Comparison of ENCODE assay signal across 22 cellular contexts in genomic region chr16:85991425-85991824, GRCh38.
DNase-seq lines count a peak whose midpoint lies in the region; ATAC-seq, FAIRE-seq and TF ChIP-seq lines count a peak whose summit lies in the region.
"Had no signal": no experiment of that assay in that cellular context is flagged by ENCODE, and none has a peak within 500 bp of the region (broad histone marks: within the 10 kb centered on the region; RNA-seq: fewer than 3 reads in every experiment).

No MANE protein-coding gene starts in this region.

- ATAC-seq in activated CD4-positive, alpha-beta T cell treated with anti-CD3 and anti-CD28 coated beads for 36 hours: no peak
- ATAC-seq in activated naive CD8-positive, alpha-beta T cell treated with anti-CD3 and anti-CD28 coated beads, Interleukin-2, amount 10 ng/mL, durations not matched to agents 7 days and 5 days (ENCODE audit: low read depth): no peak
- ATAC-seq in sciatic nerve (no peak), GM18520 (IDR thresholded peaks at IDR 0.05; ENCODE audit: unreplicated experiment) (no peak)
- ATAC-seq: effector memory CD8-positive, alpha-beta T cell; PC-3 had no signal

- no peak overlapping the region for H3K4me3 Mint-ChIP-seq in activated CD4-positive, alpha-beta T cell treated with anti-CD3 and anti-CD28 coated beads for 36 hours
- no peak overlapping the region for H3K4me3 Mint-ChIP-seq in activated naive CD8-positive, alpha-beta T cell treated with anti-CD3 and anti-CD28 coated beads, Interleukin-2, amount 10 ng/mL, durations not matched to agents 7 days and 5 days
- H3K4me3 Mint-ChIP-seq: effector memory CD8-positive, alpha-beta T cell; nephron had no signal

- peaks cover 2% of the 10 kb centered on the region for H3K27me3 Mint-ChIP-seq in activated CD4-positive, alpha-beta T cell treated with anti-CD3 and anti-CD28 coated beads for 36 hours
- no peaks in the 10 kb centered on the region for H3K27me3 Mint-ChIP-seq in activated naive CD8-positive, alpha-beta T cell treated with anti-CD3 and anti-CD28 coated beads, Interleukin-2, amount 10 ng/mL, durations not matched to agents 7 days and 5 days

- no peaks in the 10 kb centered on the region for H3K9me3 Mint-ChIP-seq in activated CD4-positive, alpha-beta T cell treated with anti-CD3 and anti-CD28 coated beads for 36 hours (ENCODE audit: low read depth)
- H3K9me3 Mint-ChIP-seq in activated naive CD8-positive, alpha-beta T cell treated with anti-CD3 and anti-CD28 coated beads, Interleukin-2, amount 10 ng/mL, durations not matched to agents 7 days and 5 days: no peaks in the 10 kb centered on the region
- H3K9me3 Mint-ChIP-seq: effector memory CD8-positive, alpha-beta T cell; nephron had no signal

- CTCF ChIA-PET in activated CD4-positive, alpha-beta T cell treated with anti-CD3 and anti-CD28 coated beads for 36 hours (lab: Charles Lee): interaction anchor here (0.6 to 9.9 kb wide), 9 partner anchors 8 to 179 kb away, joined by 3 to 120 read pairs (median 4); no protein-coding TSS in a partner anchor

- peak; percentile 52 for FAIRE-seq in GM12891 (lab: Jason Lieb, UNC)
- FAIRE-seq: G401.6, kidney had no signal

- POLR2A ChIA-PET in activated CD4-positive, alpha-beta T cell treated with anti-CD3 and anti-CD28 coated beads for 36 hours (lab: Charles Lee): no interaction called here
- POLR2A ChIA-PET in activated naive CD8-positive, alpha-beta T cell treated with anti-CD3 and anti-CD28 coated beads, Interleukin-2, amount 10 ng/mL, durations not matched to agents 7 days and 5 days (lab: Charles Lee): no interaction called here

- intact Hi-C loops in activated CD4-positive, alpha-beta T cell treated with anti-CD3 and anti-CD28 coated beads for 36 hours (cut with DNase I, micrococcal nuclease): loop anchor here (2.0 to 10.0 kb wide), 3 partner anchors 45 to 967 kb away; partner anchors contain the start of gene KIAA0513 (in 1 of the 2)
- intact Hi-C loops in sciatic nerve (cut with DNase I): no loop called here

- H3K27ac Mint-ChIP-seq in activated CD4-positive, alpha-beta T cell treated with anti-CD3 and anti-CD28 coated beads for 36 hours: peak overlapping the region; percentile 99
- H3K27ac Mint-ChIP-seq in activated naive CD8-positive, alpha-beta T cell treated with anti-CD3 and anti-CD28 coated beads, Interleukin-2, amount 10 ng/mL, durations not matched to agents 7 days and 5 days: no peak overlapping the region
- H3K27ac Mint-ChIP-seq: effector memory CD8-positive, alpha-beta T cell; nephron had no signal

- H3K4me1 Mint-ChIP-seq in activated CD4-positive, alpha-beta T cell treated with anti-CD3 and anti-CD28 coated beads for 36 hours: peaks cover 79% of the 10 kb centered on the region
- H3K4me1 Mint-ChIP-seq in activated naive CD8-positive, alpha-beta T cell treated with anti-CD3 and anti-CD28 coated beads, Interleukin-2, amount 10 ng/mL, durations not matched to agents 7 days and 5 days: peaks cover 42% of the 10 kb centered on the region

- no peaks in the 10 kb centered on the region for H3K36me3 Mint-ChIP-seq in activated CD4-positive, alpha-beta T cell treated with anti-CD3 and anti-CD28 coated beads for 36 hours (ENCODE audit: low read depth)
- H3K36me3 Mint-ChIP-seq in activated naive CD8-positive, alpha-beta T cell treated with anti-CD3 and anti-CD28 coated beads, Interleukin-2, amount 10 ng/mL, durations not matched to agents 7 days and 5 days: no peaks in the 10 kb centered on the region

- no peak for DNase-seq in activated CD4-positive, alpha-beta T cell treated with anti-CD3 and anti-CD28 coated beads for 36 hours
- no peak for DNase-seq in activated CD4-positive, alpha-beta T cell treated with anti-CD3 and anti-CD28 coated beads for 4 hours
- DNase-seq in GM12891 (ENCODE audit: insufficient read length, low spot score): no peak
- peak; percentile 14 for DNase-seq in activated naive CD8-positive, alpha-beta T cell treated with anti-CD3 and anti-CD28 coated beads, Interleukin-2, amount 10 ng/mL, durations not matched to agents 7 days and 5 days
- peak; percentile 26 for DNase-seq in sciatic nerve (ENCODE audit: low spot score)
- no peak for DNase-seq in HT-29 (ENCODE audit: low spot score)
- no peak for DNase-seq in NOMO-1 treated with dmso at 0.1 percent for 144 hours (lab: John Stamatoyannopoulos, UW; ENCODE audit: unreplicated experiment)
- DNase-seq: activated CD4-positive, alpha-beta T cell treated with anti-CD3 and anti-CD28 coated beads for 1 hour; DMS53; effector memory CD8-positive, alpha-beta T cell; GOT3; midbrain; NCI-H146; NCI-H2107; PC-3; SK-N-SH; spleen; T-helper 2 cell had no signal

- TF ChIP-seq POLR2A in GM12891 (IDR thresholded peaks at IDR 0.05; ENCODE audit: low read depth, low read length): no peak

TF ChIP-seq in GM12891, 5 proteins besides CTCF, POLR2A, EP300 and RAD21:
- TF ChIP-seq POLR2AphosphoS5 (IDR thresholded peaks at IDR 0.05; ENCODE audit: low read depth, low read length): no peak
- no peak for TF ChIP-seq POU2F2 (IDR thresholded peaks at IDR 0.05; ENCODE audit: low read depth, low read length)
- TF ChIP-seq SPI1 (IDR thresholded peaks at IDR 0.05; ENCODE audit: low read depth, low read length): no peak
- no peak for TF ChIP-seq TAF1 (IDR thresholded peaks at IDR 0.05; ENCODE audit: low read depth, low read length)
- TF ChIP-seq PAX5 (IDR thresholded peaks at IDR 0.05; ENCODE audit: insufficient read depth, low read length, severe bottlenecking): no peak

Comparison
In these comparisons a context has a peak if more than half of its experiments do, and no peak if none do; other contexts are left out.
1. DNase-seq: peak in activated naive CD8-positive, alpha-beta T cell treated with anti-CD3 and anti-CD28 coated beads, Interleukin-2, amount 10 ng/mL, durations not matched to agents 7 days and 5 days (single experiment) and sciatic nerve (single experiment); none in activated CD4-positive, alpha-beta T cell treated with anti-CD3 and anti-CD28 coated beads for 36 hours (single experiment), activated CD4-positive, alpha-beta T cell treated with anti-CD3 and anti-CD28 coated beads for 4 hours (0 of 2), GM12891 (single experiment), HT-29 (single experiment) and NOMO-1 treated with dmso at 0.1 percent for 144 hours (single experiment).